ENCODE assay signal across 3 cellular contexts in genomic region chr1:85575363-85575995, GRCh38.
TF ChIP-seq lines count a peak whose summit lies in the region.

No MANE protein-coding gene starts in this region.

TF ChIP-seq in SK-N-SH, 30 proteins besides CTCF, POLR2A, EP300 and RAD21 (continued from another document):
- TF ChIP-seq ZBTB33 (IDR thresholded peaks at IDR 0.05; ENCODE audit: borderline replicate concordance, low read depth) (no peak), USF1 (IDR thresholded peaks at IDR 0.05; ENCODE audit: borderline replicate concordance, low read depth) (no peak), GATA2 (CRISPR knock-in tag; IDR thresholded peaks at IDR 0.05) (no peak)
TF ChIP-seq in SK-N-SH: peak in this region for 0.

TF ChIP-seq in SK-N-SH treated with all-trans-retinoic acid at 6 μM for 48 hours, 23 proteins besides CTCF, POLR2A, EP300 and RAD21 (continued from another document):
- no peak for TF ChIP-seq PATZ1 (CRISPR knock-in tag; IDR thresholded peaks at IDR 0.05; ENCODE audit: borderline replicate concordance)
- no peak for TF ChIP-seq CSDC2 (CRISPR knock-in tag; IDR thresholded peaks at IDR 0.05)
- TF ChIP-seq ZFP30 (CRISPR knock-in tag; IDR thresholded peaks at IDR 0.05), result no peak
- no peak for TF ChIP-seq ZNF8 (CRISPR knock-in tag; IDR thresholded peaks at IDR 0.05)

TF ChIP-seq in WTC11, 78 proteins besides CTCF, POLR2A, EP300 and RAD21 (continued from another document):
- TF ChIP-seq ZNF532 (CRISPR knock-in tag; IDR thresholded peaks at IDR 0.05; ENCODE audit: borderline replicate concordance), result no peak
- TF ChIP-seq JAZF1 (CRISPR knock-in tag; IDR thresholded peaks at IDR 0.05), result no peak
- TF ChIP-seq, protein P1, sequence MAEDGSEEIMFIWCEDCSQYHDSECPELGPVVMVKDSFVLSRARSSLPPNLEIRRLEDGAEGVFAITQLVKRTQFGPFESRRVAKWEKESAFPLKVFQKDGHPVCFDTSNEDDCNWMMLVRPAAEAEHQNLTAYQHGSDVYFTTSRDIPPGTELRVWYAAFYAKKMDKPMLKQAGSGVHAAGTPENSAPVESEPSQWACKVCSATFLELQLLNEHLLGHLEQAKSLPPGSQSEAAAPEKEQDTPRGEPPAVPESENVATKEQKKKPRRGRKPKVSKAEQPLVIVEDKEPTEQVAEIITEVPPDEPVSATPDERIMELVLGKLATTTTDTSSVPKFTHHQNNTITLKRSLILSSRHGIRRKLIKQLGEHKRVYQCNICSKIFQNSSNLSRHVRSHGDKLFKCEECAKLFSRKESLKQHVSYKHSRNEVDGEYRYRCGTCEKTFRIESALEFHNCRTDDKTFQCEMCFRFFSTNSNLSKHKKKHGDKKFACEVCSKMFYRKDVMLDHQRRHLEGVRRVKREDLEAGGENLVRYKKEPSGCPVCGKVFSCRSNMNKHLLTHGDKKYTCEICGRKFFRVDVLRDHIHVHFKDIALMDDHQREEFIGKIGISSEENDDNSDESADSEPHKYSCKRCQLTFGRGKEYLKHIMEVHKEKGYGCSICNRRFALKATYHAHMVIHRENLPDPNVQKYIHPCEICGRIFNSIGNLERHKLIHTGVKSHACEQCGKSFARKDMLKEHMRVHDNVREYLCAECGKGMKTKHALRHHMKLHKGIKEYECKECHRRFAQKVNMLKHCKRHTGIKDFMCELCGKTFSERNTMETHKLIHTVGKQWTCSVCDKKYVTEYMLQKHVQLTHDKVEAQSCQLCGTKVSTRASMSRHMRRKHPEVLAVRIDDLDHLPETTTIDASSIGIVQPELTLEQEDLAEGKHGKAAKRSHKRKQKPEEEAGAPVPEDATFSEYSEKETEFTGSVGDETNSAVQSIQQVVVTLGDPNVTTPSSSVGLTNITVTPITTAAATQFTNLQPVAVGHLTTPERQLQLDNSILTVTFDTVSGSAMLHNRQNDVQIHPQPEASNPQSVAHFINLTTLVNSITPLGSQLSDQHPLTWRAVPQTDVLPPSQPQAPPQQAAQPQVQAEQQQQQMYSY (CRISPR knock-in tag; IDR thresholded peaks at IDR 0.05), result no peak
- no peak for TF ChIP-seq ATF6 (CRISPR knock-in tag; IDR thresholded peaks at IDR 0.05)
- TF ChIP-seq, protein P2, sequence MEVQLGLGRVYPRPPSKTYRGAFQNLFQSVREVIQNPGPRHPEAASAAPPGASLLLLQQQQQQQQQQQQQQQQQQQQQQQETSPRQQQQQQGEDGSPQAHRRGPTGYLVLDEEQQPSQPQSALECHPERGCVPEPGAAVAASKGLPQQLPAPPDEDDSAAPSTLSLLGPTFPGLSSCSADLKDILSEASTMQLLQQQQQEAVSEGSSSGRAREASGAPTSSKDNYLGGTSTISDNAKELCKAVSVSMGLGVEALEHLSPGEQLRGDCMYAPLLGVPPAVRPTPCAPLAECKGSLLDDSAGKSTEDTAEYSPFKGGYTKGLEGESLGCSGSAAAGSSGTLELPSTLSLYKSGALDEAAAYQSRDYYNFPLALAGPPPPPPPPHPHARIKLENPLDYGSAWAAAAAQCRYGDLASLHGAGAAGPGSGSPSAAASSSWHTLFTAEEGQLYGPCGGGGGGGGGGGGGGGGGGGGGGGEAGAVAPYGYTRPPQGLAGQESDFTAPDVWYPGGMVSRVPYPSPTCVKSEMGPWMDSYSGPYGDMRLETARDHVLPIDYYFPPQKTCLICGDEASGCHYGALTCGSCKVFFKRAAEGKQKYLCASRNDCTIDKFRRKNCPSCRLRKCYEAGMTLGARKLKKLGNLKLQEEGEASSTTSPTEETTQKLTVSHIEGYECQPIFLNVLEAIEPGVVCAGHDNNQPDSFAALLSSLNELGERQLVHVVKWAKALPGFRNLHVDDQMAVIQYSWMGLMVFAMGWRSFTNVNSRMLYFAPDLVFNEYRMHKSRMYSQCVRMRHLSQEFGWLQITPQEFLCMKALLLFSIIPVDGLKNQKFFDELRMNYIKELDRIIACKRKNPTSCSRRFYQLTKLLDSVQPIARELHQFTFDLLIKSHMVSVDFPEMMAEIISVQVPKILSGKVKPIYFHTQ (CRISPR knock-in tag; IDR thresholded peaks at IDR 0.05), result no peak
- no peak for TF ChIP-seq MXD4 (CRISPR knock-in tag; IDR thresholded peaks at IDR 0.05; ENCODE audit: borderline replicate concordance)
- TF ChIP-seq EMX1 (CRISPR knock-in tag; IDR thresholded peaks at IDR 0.05), result no peak
- TF ChIP-seq ZNF138 (CRISPR knock-in tag; conservative IDR thresholded peaks at IDR 0.05), result no peak
- TF ChIP-seq TCF7 (CRISPR knock-in tag; IDR thresholded peaks at IDR 0.05; ENCODE audit: low read depth), result no peak
- no peak for TF ChIP-seq GRHL2 (CRISPR knock-in tag; IDR thresholded peaks at IDR 0.05; ENCODE audit: insufficient replicate concordance, severe bottlenecking)
- no peak for TF ChIP-seq ZNF512 (CRISPR knock-in tag; IDR thresholded peaks at IDR 0.05; ENCODE audit: borderline replicate concordance)
- TF ChIP-seq, protein P3, sequence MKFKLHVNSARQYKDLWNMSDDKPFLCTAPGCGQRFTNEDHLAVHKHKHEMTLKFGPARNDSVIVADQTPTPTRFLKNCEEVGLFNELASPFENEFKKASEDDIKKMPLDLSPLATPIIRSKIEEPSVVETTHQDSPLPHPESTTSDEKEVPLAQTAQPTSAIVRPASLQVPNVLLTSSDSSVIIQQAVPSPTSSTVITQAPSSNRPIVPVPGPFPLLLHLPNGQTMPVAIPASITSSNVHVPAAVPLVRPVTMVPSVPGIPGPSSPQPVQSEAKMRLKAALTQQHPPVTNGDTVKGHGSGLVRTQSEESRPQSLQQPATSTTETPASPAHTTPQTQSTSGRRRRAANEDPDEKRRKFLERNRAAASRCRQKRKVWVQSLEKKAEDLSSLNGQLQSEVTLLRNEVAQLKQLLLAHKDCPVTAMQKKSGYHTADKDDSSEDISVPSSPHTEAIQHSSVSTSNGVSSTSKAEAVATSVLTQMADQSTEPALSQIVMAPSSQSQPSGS (CRISPR knock-in tag; IDR thresholded peaks at IDR 0.05; ENCODE audit: borderline replicate concordance, low read depth), result no peak
